Comparison of ENCODE assay signal across 8 cellular contexts in genomic region chrX:3712080-3712869, GRCh38. TPM values are rescaled to one million over a fixed set of nuclear protein-coding genes. Genes with fewer than 3 reads are reported as not detected.
DNase-seq lines count a peak whose midpoint lies in the region; ATAC-seq and TF ChIP-seq lines count a peak whose summit lies in the region.

No MANE protein-coding gene starts in this region.

- DNase-seq in stimulated activated CD4-positive, alpha-beta T cell treated with anti-CD3 and anti-CD28 coated beads, Interleukin-12 subunit alpha, Interleukin-12 subunit beta, amount 100 ng/mL, for 4 hours = peak; percentile 2
- no peak for DNase-seq in stimulated activated CD4-positive, alpha-beta T cell treated with anti-CD3 and anti-CD28 coated beads, Interleukin-4, amount 100 ng/mL, for 4 hours
- DNase-seq in activated CD8-positive, alpha-beta T cell treated with anti-CD3 and anti-CD28 coated beads, Interleukin-2, amount 10 ng/mL, durations not matched to agents 7 days and 5 days = peak; percentile 24
- DNase-seq in fibroblast of the aortic adventitia (ENCODE audit: low read depth) (peak; percentile 50), posterior vena cava (ENCODE audit: low spot score) (peak; percentile 79), NCI-H1436 treated with DMSO at 0.1 percent for 48 hours (lab: John Stamatoyannopoulos, UW) (no peak), MV-4-11 (lab: John Stamatoyannopoulos, UW) (no peak)

- H3K4me3 ChIP-seq in fibroblast of the aortic adventitia (ENCODE audit: low read depth, low read length) = peak overlapping the region; percentile 72

- no peaks in the 10 kb centered on the region for H3K27me3 Mint-ChIP-seq in activated CD8-positive, alpha-beta T cell treated with anti-CD3 and anti-CD28 coated beads, Interleukin-2, amount 10 ng/mL, durations not matched to agents 7 days and 5 days (ENCODE audit: low read depth)

- H3K4me1 Mint-ChIP-seq in activated CD8-positive, alpha-beta T cell treated with anti-CD3 and anti-CD28 coated beads, Interleukin-2, amount 10 ng/mL, durations not matched to agents 7 days and 5 days (ENCODE audit: low read depth) = peaks cover 35% of the 10 kb centered on the region

- ATAC-seq in HG03280 (IDR thresholded peaks at IDR 0.05; ENCODE audit: unreplicated experiment) = peak; percentile 6
- no peak for ATAC-seq in activated CD8-positive, alpha-beta T cell treated with anti-CD3 and anti-CD28 coated beads, Interleukin-2, amount 10 ng/mL, durations not matched to agents 7 days and 5 days

- peaks cover 44% of the 10 kb centered on the region for H3K36me3 Mint-ChIP-seq in activated CD8-positive, alpha-beta T cell treated with anti-CD3 and anti-CD28 coated beads, Interleukin-2, amount 10 ng/mL, durations not matched to agents 7 days and 5 days (ENCODE audit: low read depth)

- no peak for TF ChIP-seq CTCF in fibroblast of the aortic adventitia (IDR thresholded peaks at IDR 0.05; ENCODE audit: insufficient read depth, low read length)

- POLR2A ChIA-PET in activated CD8-positive, alpha-beta T cell treated with anti-CD3 and anti-CD28 coated beads, Interleukin-2, amount 10 ng/mL, durations not matched to agents 7 days and 5 days (lab: Charles Lee) = interaction anchor here (1.1 to 2.0 kb wide), 4 partner anchors 12 to 102 kb away, joined by 3 to 11 read pairs (median 7); no protein-coding TSS in a partner anchor

- peak overlapping the region; percentile 95 for H3K27ac Mint-ChIP-seq in activated CD8-positive, alpha-beta T cell treated with anti-CD3 and anti-CD28 coated beads, Interleukin-2, amount 10 ng/mL, durations not matched to agents 7 days and 5 days

- no peaks in the 10 kb centered on the region for H3K9me3 Mint-ChIP-seq in activated CD8-positive, alpha-beta T cell treated with anti-CD3 and anti-CD28 coated beads, Interleukin-2, amount 10 ng/mL, durations not matched to agents 7 days and 5 days (ENCODE audit: insufficient read depth)

- CTCF ChIA-PET in activated CD8-positive, alpha-beta T cell treated with anti-CD3 and anti-CD28 coated beads, Interleukin-2, amount 10 ng/mL, durations not matched to agents 7 days and 5 days (lab: Charles Lee) = interaction anchor here (1.2 to 1.8 kb wide), 2 partner anchors 10 to 99 kb away, joined by 3 to 10 read pairs; no protein-coding TSS in a partner anchor

- intact Hi-C loops in posterior vena cava (cut with DNase I) = no loop called here

- peak overlapping the region; percentile 92 for H3K4me3 Mint-ChIP-seq in activated CD8-positive, alpha-beta T cell treated with anti-CD3 and anti-CD28 coated beads, Interleukin-2, amount 10 ng/mL, durations not matched to agents 7 days and 5 days

RNA-seq across cellular contexts. Expression of gene PRKX, which starts 1.2 kb away (rescaled TPM):
- total RNA-seq in activated CD8-positive, alpha-beta T cell treated with anti-CD3 and anti-CD28 coated beads, Interleukin-2, amount 10 ng/mL, durations not matched to agents 7 days and 5 days = 100 to 1,000 TPM; 123 TPM
- total RNA-seq in fibroblast of the aortic adventitia (ENCODE audit: low replicate concordance) (5.7 and 7.5 TPM in 2 replicates), posterior vena cava (10 to 100 TPM; 12.4 TPM)

Comparison
In these comparisons a context has a peak if more than half of its experiments do, and no peak if none do; other contexts are left out.
1. DNase-seq: peak in stimulated activated CD4-positive, alpha-beta T cell treated with anti-CD3 and anti-CD28 coated beads, Interleukin-12 subunit alpha, Interleukin-12 subunit beta, amount 100 ng/mL, for 4 hours (single experiment), activated CD8-positive, alpha-beta T cell treated with anti-CD3 and anti-CD28 coated beads, Interleukin-2, amount 10 ng/mL, durations not matched to agents 7 days and 5 days (single experiment), fibroblast of the aortic adventitia (single experiment) and posterior vena cava (single experiment); none in stimulated activated CD4-positive, alpha-beta T cell treated with anti-CD3 and anti-CD28 coated beads, Interleukin-4, amount 100 ng/mL, for 4 hours (0 of 2), NCI-H1436 treated with DMSO at 0.1 percent for 48 hours (single experiment) and MV-4-11 (single experiment).
2. RNA of gene PRKX, which starts 1.2 kb away (total RNA-seq): 123 TPM in activated CD8-positive, alpha-beta T cell treated with anti-CD3 and anti-CD28 coated beads, Interleukin-2, amount 10 ng/mL, durations not matched to agents 7 days and 5 days; 12.4 TPM in posterior vena cava and 5.7 to 7.5 TPM in fibroblast of the aortic adventitia; every median in the first group is over 4 times any median in the second.